Comparison of ENCODE assay signal across 1 cellular context in genomic region chr1:67535474-67535873, GRCh38.
TF ChIP-seq lines count a peak whose summit lies in the region.

No MANE protein-coding gene starts in this region.

TF ChIP-seq in K562, 482 proteins besides CTCF, POLR2A, EP300 and RAD21 (continued from another document and continues in another):
- TF ChIP-seq ELK1 (CRISPR knock-in tag; IDR thresholded peaks at IDR 0.05) = no peak
- no peak for TF ChIP-seq GABPB2 (CRISPR knock-in tag; conservative IDR thresholded peaks at IDR 0.05)
- no peak for TF ChIP-seq HEY1 (CRISPR knock-in tag; IDR thresholded peaks at IDR 0.05; ENCODE audit: borderline replicate concordance)
- TF ChIP-seq SIX5 (IDR thresholded peaks at IDR 0.05; ENCODE audit: borderline replicate concordance in 1 of 2, insufficient read depth in 1 of 2, low read depth in 1 of 2, low read length in 2 of 2) = no peak
- no peak for TF ChIP-seq ZBTB2 (IDR thresholded peaks at IDR 0.05)
- TF ChIP-seq NR2C1 (IDR thresholded peaks at IDR 0.05) = no peak
- TF ChIP-seq NR2C1 (tag; IDR thresholded peaks at IDR 0.05) = no peak
- peak; percentile 95 for TF ChIP-seq SMC3 (conservative IDR thresholded peaks at IDR 0.05; ENCODE audit: insufficient read depth, low read depth, low read length)
- no peak for TF ChIP-seq CAMTA2 (CRISPR knock-in tag; conservative IDR thresholded peaks at IDR 0.05)
- TF ChIP-seq POLR2AphosphoS2 (IDR thresholded peaks at IDR 0.05; ENCODE audit: low read length) = no peak
- TF ChIP-seq XRCC5 (IDR thresholded peaks at IDR 0.05; ENCODE audit: low read depth, low read length) = peak; percentile 66; the same call in 1 of the 2 replicates
- TF ChIP-seq, protein P1, sequence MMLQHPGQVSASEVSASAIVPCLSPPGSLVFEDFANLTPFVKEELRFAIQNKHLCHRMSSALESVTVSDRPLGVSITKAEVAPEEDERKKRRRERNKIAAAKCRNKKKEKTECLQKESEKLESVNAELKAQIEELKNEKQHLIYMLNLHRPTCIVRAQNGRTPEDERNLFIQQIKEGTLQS (IDR thresholded peaks at IDR 0.05) = peak; percentile 60
- TF ChIP-seq, protein P1 (CRISPR knock-in tag; conservative IDR thresholded peaks at IDR 0.05) = no peak
- no peak for TF ChIP-seq NRF1 (conservative IDR thresholded peaks at IDR 0.05 in 1 of 2, IDR thresholded peaks at IDR 0.05 in 1 of 2)
- TF ChIP-seq MNT (conservative IDR thresholded peaks at IDR 0.05) = peak; percentile 16 to 22; a peak in 1 of 4 replicates
- TF ChIP-seq ZNF695 (CRISPR knock-in tag; IDR thresholded peaks at IDR 0.05) = no peak
- no peak for TF ChIP-seq TSHZ1 (CRISPR knock-in tag; IDR thresholded peaks at IDR 0.05)
- TF ChIP-seq ZNF76 (CRISPR knock-in tag; IDR thresholded peaks at IDR 0.05; ENCODE audit: borderline replicate concordance) = no peak
- no peak for TF ChIP-seq NELFE (IDR thresholded peaks at IDR 0.05; ENCODE audit: insufficient read depth, insufficient read length)
- no peak for TF ChIP-seq TCF7L2 (IDR thresholded peaks at IDR 0.05; ENCODE audit: low read depth, low read length)
- no peak for TF ChIP-seq FOXJ2 (tag; IDR thresholded peaks at IDR 0.05)
- TF ChIP-seq ELK3 (CRISPR knock-in tag; IDR thresholded peaks at IDR 0.05) = no peak
- no peak for TF ChIP-seq SAFB (IDR thresholded peaks at IDR 0.05; ENCODE audit: borderline replicate concordance, low read depth, low read length)
- TF ChIP-seq LARP7 (IDR thresholded peaks at IDR 0.05) = no peak
- no peak for TF ChIP-seq MTF1 (CRISPR knock-in tag; IDR thresholded peaks at IDR 0.05; ENCODE audit: borderline replicate concordance)
- TF ChIP-seq RCOR1 (IDR thresholded peaks at IDR 0.05; ENCODE audit: borderline replicate concordance in 1 of 2, low read depth in 2 of 2, low read length in 2 of 2) = 0 out of 4 replicates have a peak, but pooled peaks of 1 of the 2 experiments have one; percentile 37
- no peak for TF ChIP-seq COPS2 (conservative IDR thresholded peaks at IDR 0.05)
- TF ChIP-seq, protein P2, sequence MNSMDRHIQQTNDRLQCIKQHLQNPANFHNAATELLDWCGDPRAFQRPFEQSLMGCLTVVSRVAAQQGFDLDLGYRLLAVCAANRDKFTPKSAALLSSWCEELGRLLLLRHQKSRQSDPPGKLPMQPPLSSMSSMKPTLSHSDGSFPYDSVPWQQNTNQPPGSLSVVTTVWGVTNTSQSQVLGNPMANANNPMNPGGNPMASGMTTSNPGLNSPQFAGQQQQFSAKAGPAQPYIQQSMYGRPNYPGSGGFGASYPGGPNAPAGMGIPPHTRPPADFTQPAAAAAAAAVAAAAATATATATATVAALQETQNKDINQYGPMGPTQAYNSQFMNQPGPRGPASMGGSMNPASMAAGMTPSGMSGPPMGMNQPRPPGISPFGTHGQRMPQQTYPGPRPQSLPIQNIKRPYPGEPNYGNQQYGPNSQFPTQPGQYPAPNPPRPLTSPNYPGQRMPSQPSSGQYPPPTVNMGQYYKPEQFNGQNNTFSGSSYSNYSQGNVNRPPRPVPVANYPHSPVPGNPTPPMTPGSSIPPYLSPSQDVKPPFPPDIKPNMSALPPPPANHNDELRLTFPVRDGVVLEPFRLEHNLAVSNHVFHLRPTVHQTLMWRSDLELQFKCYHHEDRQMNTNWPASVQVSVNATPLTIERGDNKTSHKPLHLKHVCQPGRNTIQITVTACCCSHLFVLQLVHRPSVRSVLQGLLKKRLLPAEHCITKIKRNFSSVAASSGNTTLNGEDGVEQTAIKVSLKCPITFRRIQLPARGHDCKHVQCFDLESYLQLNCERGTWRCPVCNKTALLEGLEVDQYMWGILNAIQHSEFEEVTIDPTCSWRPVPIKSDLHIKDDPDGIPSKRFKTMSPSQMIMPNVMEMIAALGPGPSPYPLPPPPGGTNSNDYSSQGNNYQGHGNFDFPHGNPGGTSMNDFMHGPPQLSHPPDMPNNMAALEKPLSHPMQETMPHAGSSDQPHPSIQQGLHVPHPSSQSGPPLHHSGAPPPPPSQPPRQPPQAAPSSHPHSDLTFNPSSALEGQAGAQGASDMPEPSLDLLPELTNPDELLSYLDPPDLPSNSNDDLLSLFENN (IDR thresholded peaks at IDR 0.05; ENCODE audit: low read depth in 2 of 2, low read length in 2 of 2) = no peak
- TF ChIP-seq HDAC8 (tag; IDR thresholded peaks at IDR 0.05) = no peak
- no peak for TF ChIP-seq EHMT2 (IDR thresholded peaks at IDR 0.05)
- no peak for TF ChIP-seq SMAD2 (IDR thresholded peaks at IDR 0.05; ENCODE audit: low read depth, low read length)
- TF ChIP-seq SMARCB1 (IDR thresholded peaks at IDR 0.05; ENCODE audit: insufficient read length, low read depth) = no peak
- TF ChIP-seq ZNF444 (CRISPR knock-in tag; IDR thresholded peaks at IDR 0.05) = no peak
- TF ChIP-seq ZFP1 (CRISPR knock-in tag; IDR thresholded peaks at IDR 0.05) = no peak
- no peak for TF ChIP-seq ELF1 (tag; IDR thresholded peaks at IDR 0.05)
- no peak for TF ChIP-seq SMAD4 (CRISPR knock-in tag; conservative IDR thresholded peaks at IDR 0.05)
- no peak for TF ChIP-seq THRAP3 (IDR thresholded peaks at IDR 0.05; ENCODE audit: borderline replicate concordance)
- no peak; the same call in 1 of the 2 replicates for TF ChIP-seq ZNF511 (CRISPR knock-in tag; IDR thresholded peaks at IDR 0.05)
- TF ChIP-seq, protein P3, sequence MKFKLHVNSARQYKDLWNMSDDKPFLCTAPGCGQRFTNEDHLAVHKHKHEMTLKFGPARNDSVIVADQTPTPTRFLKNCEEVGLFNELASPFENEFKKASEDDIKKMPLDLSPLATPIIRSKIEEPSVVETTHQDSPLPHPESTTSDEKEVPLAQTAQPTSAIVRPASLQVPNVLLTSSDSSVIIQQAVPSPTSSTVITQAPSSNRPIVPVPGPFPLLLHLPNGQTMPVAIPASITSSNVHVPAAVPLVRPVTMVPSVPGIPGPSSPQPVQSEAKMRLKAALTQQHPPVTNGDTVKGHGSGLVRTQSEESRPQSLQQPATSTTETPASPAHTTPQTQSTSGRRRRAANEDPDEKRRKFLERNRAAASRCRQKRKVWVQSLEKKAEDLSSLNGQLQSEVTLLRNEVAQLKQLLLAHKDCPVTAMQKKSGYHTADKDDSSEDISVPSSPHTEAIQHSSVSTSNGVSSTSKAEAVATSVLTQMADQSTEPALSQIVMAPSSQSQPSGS (CRISPR knock-in tag; IDR thresholded peaks at IDR 0.05) = no peak
- TF ChIP-seq REST (CRISPR knock-in tag; IDR thresholded peaks at IDR 0.05; ENCODE audit: low read depth) = no peak
- TF ChIP-seq MECOM (CRISPR knock-in tag; IDR thresholded peaks at IDR 0.05) = no peak
- TF ChIP-seq SP2 (IDR thresholded peaks at IDR 0.05; ENCODE audit: extremely low read depth, low read depth, low read length, poor library complexity, severe bottlenecking) = no peak
